ENCODE assay signal across 8 cellular contexts in genomic region chr2:241356871-241357260, GRCh38. TPM values are rescaled to one million over a fixed set of nuclear protein-coding genes. Genes with fewer than 3 reads are reported as not detected.
DNase-seq lines count a peak whose midpoint lies in the region; ATAC-seq and TF ChIP-seq lines count a peak whose summit lies in the region.

No MANE protein-coding gene starts in this region.

- no peaks in the 10 kb centered on the region for H3K9me3 Mint-ChIP-seq in endothelial cell (ENCODE audit: unreplicated experiment)

- intact Hi-C loops in ovary (cut with DNase I), result loop anchor here in 2 of 4 donors (2.0 to 5.0 kb wide), 2 partner anchors 42 to 150 kb away; partner anchors contain the start of genes HDLBP (in 1 of the 2), SEPTIN2 (in 1 of the 2) and STK25 (in 1 of the 2)

- ATAC-seq in HG03039 (IDR thresholded peaks at IDR 0.05; ENCODE audit: unreplicated experiment), result no peak

- no peak for TF ChIP-seq POLR2A in ovary (IDR thresholded peaks at IDR 0.05)

- peak overlapping the region; percentile 97 for H3K9ac ChIP-seq in NT2/D1 (ENCODE audit: insufficient read length, low read depth)

- DNase-seq in EL (peak; percentile 20), NT2/D1 (ENCODE audit: low read depth, low spot score) (no peak), endothelial cell (ENCODE audit: low spot score) (no peak), ovary (no peak), cerebellar nuclear complex (lab: John Stamatoyannopoulos, UW) (no peak), NCI-H524 treated with DMSO at 0.1 percent for 48 hours (lab: John Stamatoyannopoulos, UW) (no peak), NCI-H510A (lab: John Stamatoyannopoulos, UW) (no peak)

- peaks cover 2% of the 10 kb centered on the region for H3K27me3 Mint-ChIP-seq in endothelial cell (ENCODE audit: unreplicated experiment)

- peak overlapping the region in 1 of 2 donors; percentile 87 for H3K27ac ChIP-seq in ovary

- H3K36me3 ChIP-seq in NT2/D1 (ENCODE audit: insufficient read depth, insufficient read length, low read length) (peaks cover 26% of the 10 kb centered on the region), ovary (no peaks in the 10 kb centered on the region)

- H3K4me1 ChIP-seq in NT2/D1 (ENCODE audit: insufficient read depth, insufficient read length) (peaks cover 9% of the 10 kb centered on the region), ovary (ENCODE audit: insufficient read depth) (peaks cover 15% of the 10 kb centered on the region)

- peak overlapping the region; percentile 80 for H3K4me3 Mint-ChIP-seq in endothelial cell (ENCODE audit: unreplicated experiment)

- H3K9me3 ChIP-seq in NT2/D1 (ENCODE audit: insufficient read depth, low read length) (no peaks in the 10 kb centered on the region), ovary (no peaks in the 10 kb centered on the region)

- peaks cover 10% of the 10 kb centered on the region for H3K36me3 Mint-ChIP-seq in endothelial cell (ENCODE audit: low read depth, unreplicated experiment)

- peaks cover 21% of the 10 kb centered on the region for H3K4me1 Mint-ChIP-seq in endothelial cell (ENCODE audit: unreplicated experiment)

- no peak for TF ChIP-seq EP300 in ovary (IDR thresholded peaks at IDR 0.05)

- WGBS in ovary, 3 donors, result 5 to 15% (median 5%) methylated on average over 5 of the region's 5 CpGs

- no peak overlapping the region for H3K27ac Mint-ChIP-seq in endothelial cell (ENCODE audit: unreplicated experiment)

- no peak for TF ChIP-seq CTCF in endothelial cell (IDR thresholded peaks at IDR 0.05; ENCODE audit: unreplicated experiment)
- no peak for TF ChIP-seq CTCF in ovary (IDR thresholded peaks at IDR 0.05)

- H3K4me3 ChIP-seq in NT2/D1 (ENCODE audit: insufficient read length, low read depth) (peak overlapping the region; percentile 90), ovary (peak overlapping the region; percentile 63)

- H3K27me3 ChIP-seq in NT2/D1 (ENCODE audit: insufficient read depth, insufficient read length) (no peaks in the 10 kb centered on the region), ovary (no peaks in the 10 kb centered on the region)

RNA-seq across cellular contexts. Expression of gene FARP2, which starts 0.8 kb away (rescaled TPM):
- 19.1 TPM for total RNA-seq in endothelial cell (ENCODE audit: unreplicated experiment)
- 10 to 100 TPM; 25.0 to 62.1 (median 40.7) TPM for total RNA-seq in ovary
- polyA plus RNA-seq in ovary, result 10 to 100 TPM; 13.5 to 27.9 TPM

RNA-seq across cellular contexts. Expression of gene SEPTIN2, which starts 41.1 kb away (rescaled TPM):
- total RNA-seq in endothelial cell (ENCODE audit: unreplicated experiment) (487 TPM), ovary (100 to 1,000 TPM; 185 to 394 (median 328) TPM)
- polyA plus RNA-seq in ovary, result 100 to 1,000 TPM; 184 to 403 TPM

RNA-seq across cellular contexts. Expression of gene HDLBP, which starts 41.4 kb away (rescaled TPM):
- total RNA-seq in endothelial cell (ENCODE audit: unreplicated experiment) (364 TPM), ovary (100 to 1,000 TPM; 158 to 424 (median 359) TPM)
- polyA plus RNA-seq in ovary, result 100 to 1,000 TPM; 145 to 616 TPM
